In genomic region chr17:28760987-28761562, GRCh38 we compare ENCODE assay signal across 8 cellular contexts. TPM values are rescaled to one million over a fixed set of nuclear protein-coding genes. Genes with fewer than 3 reads are reported as not detected.
DNase-seq lines count a peak whose midpoint lies in the region; ATAC-seq, FAIRE-seq and TF ChIP-seq lines count a peak whose summit lies in the region.

No MANE protein-coding gene starts in this region.

- no peak for FAIRE-seq in HepG2 (lab: Jason Lieb, UNC)

- TF ChIP-seq CTCF in brain microvascular endothelial cell (IDR thresholded peaks at IDR 0.05; ENCODE audit: low read depth, low read length, missing control alignments) (no peak), HepG2 (CRISPR knock-in tag; IDR thresholded peaks at IDR 0.05) (no peak), GM20000 (IDR thresholded peaks at IDR 0.05; ENCODE audit: extremely low read depth, missing control alignments) (no peak), MM.1S (IDR thresholded peaks at IDR 0.05; ENCODE audit: low read length) (no peak)

- intact Hi-C loops in HepG2 (cut with micrococcal nuclease; ENCODE audit: unreplicated experiment): loop anchor here (5.0 kb wide), 2 partner anchors 81 to 136 kb away; partner anchors contain the start of genes FAM222B and FLOT2

- TF ChIP-seq RAD21 in HepG2 (CRISPR knock-in tag; IDR thresholded peaks at IDR 0.05): no peak

- no peaks in the 10 kb centered on the region for H3K4me1 ChIP-seq in HepG2 (ENCODE audit: insufficient read depth, low read length)
- peaks cover 12% of the 10 kb centered on the region for H3K4me1 ChIP-seq in MM.1S (ENCODE audit: low read length)

- no peaks in the 10 kb centered on the region for H3K9me2 ChIP-seq in MM.1S (replicated peaks; ENCODE audit: insufficient read depth, low read length)

- H2AFZ ChIP-seq in HepG2 (ENCODE audit: low read length) (no peak overlapping the region), MM.1S (ENCODE audit: low read length) (no peak overlapping the region)

- ATAC-seq in HepG2 (no peak), HG02571 (IDR thresholded peaks at IDR 0.05; ENCODE audit: unreplicated experiment) (no peak)

- H3F3A ChIP-seq in MM.1S (ENCODE audit: insufficient read depth, low read length): peaks cover 9% of the 10 kb centered on the region

- TF ChIP-seq EP300 in HepG2 (IDR thresholded peaks at IDR 0.05; ENCODE audit: low read depth in 2 of 2, low read length in 2 of 2): no peak
- TF ChIP-seq EP300 in HepG2 (CRISPR knock-in tag; IDR thresholded peaks at IDR 0.05; ENCODE audit: borderline replicate concordance): no peak

- no peak overlapping the region for H3K27ac ChIP-seq in brain microvascular endothelial cell
- H3K27ac ChIP-seq in HepG2 (ENCODE audit: extremely low read length, insufficient read depth, low read length): no peak overlapping the region
- H3K27ac ChIP-seq in MM.1S (ENCODE audit: low read length): no peak overlapping the region

- no peak overlapping the region for H3K4me3 ChIP-seq in brain microvascular endothelial cell (ENCODE audit: low read depth, low read length)
- no peak overlapping the region for H3K4me3 ChIP-seq in HepG2 (replicated peaks in 1 of 3; ENCODE audit: insufficient read depth in 1 of 3, low read depth in 2 of 3, low read length in 3 of 3)
- H3K4me3 ChIP-seq in MM.1S (ENCODE audit: low read length): no peak overlapping the region

- POLR2A ChIA-PET in HepG2 (lab: Yijun Ruan, JAX): interaction anchor here (1.3 kb wide), 1 partner anchor 33 kb away, joined by 3 read pairs; no protein-coding TSS in a partner anchor

- in situ Hi-C loops in brain microvascular endothelial cell (cut with HindIII; ENCODE audit: low pct_ligation_motif_present, low sequenced_read_pairs) (no loop called here), HepG2 (cut with HindIII; ENCODE audit: extremely low pct_ligation_motif_present, low pct_unique_long_range_greater_than_20kb) (loop anchor here (10.0 kb wide), 1 partner anchor 124 kb away; no protein-coding TSS in a partner anchor)

- no peak for TF ChIP-seq POLR2A in HepG2 (IDR thresholded peaks at IDR 0.05; ENCODE audit: insufficient read depth in 1 of 2, low read depth in 2 of 2, low read length in 2 of 2)

- 73% methylated on average over 7 of the region's 7 CpGs for WGBS in HepG2 (ENCODE audit: low lambda C conversion rate)

- CTCF ChIA-PET in HepG2 (lab: Yijun Ruan, JAX; ENCODE audit: low intra/inter-chr PET ratio, low total read pairs): no interaction called here

- no peak overlapping the region for H3K4me2 ChIP-seq in HepG2 (ENCODE audit: low read depth, low read length)
- H3K4me2 ChIP-seq in MM.1S (ENCODE audit: low read depth, low read length): no peak overlapping the region

- H4K20me1 ChIP-seq in HepG2 (ENCODE audit: insufficient read depth, low read length) (no peaks in the 10 kb centered on the region), MM.1S (ENCODE audit: insufficient read depth, low read length) (no peaks in the 10 kb centered on the region)

- H3K27me3 ChIP-seq in brain microvascular endothelial cell (replicated peaks) (no peaks in the 10 kb centered on the region), HepG2 (ENCODE audit: control insufficient read depth in 1 of 2, insufficient read depth in 2 of 2, low read length in 2 of 2) (no peaks in the 10 kb centered on the region), MM.1S (replicated peaks; ENCODE audit: insufficient read depth, low read length) (no peaks in the 10 kb centered on the region)

- H3K9me3 ChIP-seq in HepG2 (ENCODE audit: low read length): no peaks in the 10 kb centered on the region
- H3K9me3 ChIP-seq in MM.1S (replicated peaks; ENCODE audit: insufficient read depth, low read length): no peaks in the 10 kb centered on the region

- no peak overlapping the region for H3K9ac ChIP-seq in HepG2 (ENCODE audit: insufficient read depth, low read depth, low read length)
- no peak overlapping the region for H3K9ac ChIP-seq in MM.1S (ENCODE audit: low read length)

- no TSS peak for BruUV-seq in HepG2 (replicated peaks; lab: Mats Ljungman, UMichigan)

- DNase-seq in C1 segment of cervical spinal cord (lab: John Stamatoyannopoulos, UW) (peak in 11 of 14 donors; percentile 22 to 94 (median 56)), NCI-H1417 treated with DMSO at 0.1 percent for 48 hours (lab: John Stamatoyannopoulos, UW) (peak; percentile 23), brain microvascular endothelial cell (peak; percentile 68), HepG2 (ENCODE audit: low spot score) (no peak), GM20000 (ENCODE audit: low spot score) (no peak), MM.1S (no peak)
- DNase-seq in activated naive CD4-positive, alpha-beta T cell treated with anti-CD3 and anti-CD28 coated beads, Interleukin-2, amount 50 U/mL, for 16 hours: no peak

- peaks cover 55% of the 10 kb centered on the region for H3K36me3 ChIP-seq in brain microvascular endothelial cell (replicated peaks)
- H3K36me3 ChIP-seq in HepG2 (replicated peaks in 1 of 2; ENCODE audit: control insufficient read depth in 1 of 2, insufficient read depth in 2 of 2, low read length in 2 of 2): peaks cover 28 to 65% of the 10 kb centered on the region in 2 experiments
- H3K36me3 ChIP-seq in MM.1S (replicated peaks; ENCODE audit: insufficient read depth, low read length): no peaks in the 10 kb centered on the region

- H3K79me2 ChIP-seq in HepG2 (ENCODE audit: insufficient read depth, low read length): no peaks in the 10 kb centered on the region
- peaks cover 7% of the 10 kb centered on the region; the same call in 1 of the 2 replicates for H3K79me2 ChIP-seq in MM.1S (ENCODE audit: low read length)

RNA-seq across cellular contexts. Expression of gene TRAF4, which starts 17.3 kb away (rescaled TPM):
- total RNA-seq in HepG2 (2016; rRNA removed; fragmentation: Illumina TruSeq; extraction: Trizol): 56.6 and 89.9 TPM in 2 replicates
- total RNA-seq in HepG2 (2016; cell fraction: cytosol; rRNA removed; fragmentation: Illumina TruSeq; extraction: Trizol; ENCODE audit: low read depth): 106 and 119 TPM in 2 replicates
- 49.2 and 95.4 TPM in 2 replicates for total RNA-seq in HepG2 (2016; cell fraction: insoluble cytoplasmic fraction; rRNA removed; fragmentation: Illumina TruSeq; extraction: Trizol)
- 159 and 170 TPM in 2 replicates for total RNA-seq in HepG2 (2016; cell fraction: membrane; rRNA removed; fragmentation: Illumina TruSeq; extraction: Trizol)
- total RNA-seq in HepG2 (2016; cell fraction: nucleus; rRNA removed; fragmentation: Illumina TruSeq; extraction: Trizol): 106 and 121 TPM in 2 replicates
- polyA plus RNA-seq in HepG2 (2011; rRNA removed): 86.0 and 108 TPM in 2 replicates
- polyA plus RNA-seq in HepG2 (2011; cell fraction: cytosol; rRNA removed): 63.5 and 85.7 TPM in 2 replicates
- polyA plus RNA-seq in HepG2 (2011; cell fraction: nucleus; rRNA removed): 436 and 553 TPM in 2 replicates
- 35.8 and 50.8 TPM in 2 replicates for polyA plus RNA-seq in HepG2 (2012)
- polyA plus RNA-seq in HepG2 (2016; cell fraction: cytosol; fragmentation: Illumina TruSeq; extraction: Trizol; ENCODE audit: low read depth): 89.5 and 97.9 TPM in 2 replicates
- polyA plus RNA-seq in HepG2 (2016; cell fraction: insoluble cytoplasmic fraction; fragmentation: Illumina TruSeq; extraction: Trizol; ENCODE audit: low read depth): 56.9 and 70.9 TPM in 2 replicates
- 144 TPM in 2 replicates for polyA plus RNA-seq in HepG2 (2016; cell fraction: membrane; fragmentation: Illumina TruSeq; extraction: Trizol; ENCODE audit: low read depth)
- 269 and 270 TPM in 2 replicates for polyA plus RNA-seq in HepG2 (2016; cell fraction: nucleus; fragmentation: Illumina TruSeq; extraction: Trizol; ENCODE audit: insufficient read depth, low read depth)
- polyA minus RNA-seq in HepG2 (2011; rRNA and poly(A)+ RNA removed; ENCODE audit: low replicate concordance): 250 and 264 TPM in 2 replicates
- 43.5 and 58.9 TPM in 2 replicates for polyA minus RNA-seq in HepG2 (2011; cell fraction: cytosol; rRNA and poly(A)+ RNA removed)
- polyA minus RNA-seq in HepG2 (2011; cell fraction: nucleus; rRNA and poly(A)+ RNA removed): 197 TPM in 2 replicates

RNA-seq across cellular contexts. Expression of gene NEK8, which starts 32.5 kb away (rescaled TPM):
- 4.3 and 5.8 TPM in 2 replicates for total RNA-seq in HepG2 (2016; rRNA removed; fragmentation: Illumina TruSeq; extraction: Trizol)
- total RNA-seq in HepG2 (2016; cell fraction: cytosol; rRNA removed; fragmentation: Illumina TruSeq; extraction: Trizol; ENCODE audit: low read depth): 2.1 and 2.5 TPM in 2 replicates
- 4.6 and 5.8 TPM in 2 replicates for total RNA-seq in HepG2 (2016; cell fraction: insoluble cytoplasmic fraction; rRNA removed; fragmentation: Illumina TruSeq; extraction: Trizol)
- 2.2 and 2.8 TPM in 2 replicates for total RNA-seq in HepG2 (2016; cell fraction: membrane; rRNA removed; fragmentation: Illumina TruSeq; extraction: Trizol)
- 7.2 and 8.5 TPM in 2 replicates for total RNA-seq in HepG2 (2016; cell fraction: nucleus; rRNA removed; fragmentation: Illumina TruSeq; extraction: Trizol)
- 13.5 and 15.6 TPM in 2 replicates for polyA plus RNA-seq in HepG2 (2011; rRNA removed)
- polyA plus RNA-seq in HepG2 (2011; cell fraction: cytosol; rRNA removed): 6.9 and 8.5 TPM in 2 replicates
- polyA plus RNA-seq in HepG2 (2011; cell fraction: nucleus; rRNA removed): 30.2 and 33.0 TPM in 2 replicates
- 5.5 and 5.8 TPM in 2 replicates for polyA plus RNA-seq in HepG2 (2012)
- 0.73 and 0.88 TPM in 2 replicates for polyA plus RNA-seq in HepG2 (2016; cell fraction: cytosol; fragmentation: Illumina TruSeq; extraction: Trizol; ENCODE audit: low read depth)
- polyA plus RNA-seq in HepG2 (2016; cell fraction: insoluble cytoplasmic fraction; fragmentation: Illumina TruSeq; extraction: Trizol; ENCODE audit: low read depth): 4.8 and 5.9 TPM in 2 replicates
- polyA plus RNA-seq in HepG2 (2016; cell fraction: membrane; fragmentation: Illumina TruSeq; extraction: Trizol; ENCODE audit: low read depth): 1.9 and 2.3 TPM in 2 replicates
- polyA plus RNA-seq in HepG2 (2016; cell fraction: nucleus; fragmentation: Illumina TruSeq; extraction: Trizol; ENCODE audit: insufficient read depth, low read depth): 20.8 and 23.8 TPM in 2 replicates
- 21.9 and 30.0 TPM in 2 replicates for polyA minus RNA-seq in HepG2 (2011; rRNA and poly(A)+ RNA removed; ENCODE audit: low replicate concordance)
- polyA minus RNA-seq in HepG2 (2011; cell fraction: cytosol; rRNA and poly(A)+ RNA removed): 1.8 and 2.3 TPM in 2 replicates
- polyA minus RNA-seq in HepG2 (2011; cell fraction: nucleus; rRNA and poly(A)+ RNA removed): 18.7 and 19.6 TPM in 2 replicates

RNA-seq across cellular contexts. Expression of gene TLCD1, which starts 35.0 kb away (rescaled TPM):
- 9.6 and 19.6 TPM in 2 replicates for total RNA-seq in HepG2 (2016; rRNA removed; fragmentation: Illumina TruSeq; extraction: Trizol)
- 10.7 and 11.5 TPM in 2 replicates for total RNA-seq in HepG2 (2016; cell fraction: cytosol; rRNA removed; fragmentation: Illumina TruSeq; extraction: Trizol; ENCODE audit: low read depth)
- total RNA-seq in HepG2 (2016; cell fraction: insoluble cytoplasmic fraction; rRNA removed; fragmentation: Illumina TruSeq; extraction: Trizol): 10.3 and 16.0 TPM in 2 replicates
- 10.0 and 16.0 TPM in 2 replicates for total RNA-seq in HepG2 (2016; cell fraction: membrane; rRNA removed; fragmentation: Illumina TruSeq; extraction: Trizol)
- 9.9 and 10.3 TPM in 2 replicates for total RNA-seq in HepG2 (2016; cell fraction: nucleus; rRNA removed; fragmentation: Illumina TruSeq; extraction: Trizol)
- polyA plus RNA-seq in HepG2 (2011; rRNA removed): 14.9 and 18.1 TPM in 2 replicates
- 20.9 and 25.5 TPM in 2 replicates for polyA plus RNA-seq in HepG2 (2011; cell fraction: cytosol; rRNA removed)
- polyA plus RNA-seq in HepG2 (2011; cell fraction: nucleus; rRNA removed): 6.9 and 8.8 TPM in 2 replicates
- 10.5 and 12.7 TPM in 2 replicates for polyA plus RNA-seq in HepG2 (2012)
- 11.3 and 18.1 TPM in 2 replicates for polyA plus RNA-seq in HepG2 (2016; cell fraction: cytosol; fragmentation: Illumina TruSeq; extraction: Trizol; ENCODE audit: low read depth)
- polyA plus RNA-seq in HepG2 (2016; cell fraction: insoluble cytoplasmic fraction; fragmentation: Illumina TruSeq; extraction: Trizol; ENCODE audit: low read depth): 10.2 and 11.3 TPM in 2 replicates
- polyA plus RNA-seq in HepG2 (2016; cell fraction: membrane; fragmentation: Illumina TruSeq; extraction: Trizol; ENCODE audit: low read depth): 11.2 and 17.1 TPM in 2 replicates
- 24.7 and 27.8 TPM in 2 replicates for polyA plus RNA-seq in HepG2 (2016; cell fraction: nucleus; fragmentation: Illumina TruSeq; extraction: Trizol; ENCODE audit: insufficient read depth, low read depth)
- polyA minus RNA-seq in HepG2 (2011; rRNA and poly(A)+ RNA removed; ENCODE audit: low replicate concordance): 20.6 and 67.0 TPM in 2 replicates
- polyA minus RNA-seq in HepG2 (2011; cell fraction: cytosol; rRNA and poly(A)+ RNA removed): 5.7 and 8.6 TPM in 2 replicates
- polyA minus RNA-seq in HepG2 (2011; cell fraction: nucleus; rRNA and poly(A)+ RNA removed): 6.7 TPM in 2 replicates

RNA-seq across cellular contexts. Expression of gene RPL23A, which starts 41.3 kb away (rescaled TPM):
- total RNA-seq in HepG2 (2016; rRNA removed; fragmentation: Illumina TruSeq; extraction: Trizol): 1,771 and 1,936 TPM in 2 replicates
- total RNA-seq in HepG2 (2016; cell fraction: cytosol; rRNA removed; fragmentation: Illumina TruSeq; extraction: Trizol; ENCODE audit: low read depth): 2,822 and 3,167 TPM in 2 replicates
- total RNA-seq in HepG2 (2016; cell fraction: insoluble cytoplasmic fraction; rRNA removed; fragmentation: Illumina TruSeq; extraction: Trizol): 1,674 and 1,907 TPM in 2 replicates
- total RNA-seq in HepG2 (2016; cell fraction: membrane; rRNA removed; fragmentation: Illumina TruSeq; extraction: Trizol): 3,777 and 4,030 TPM in 2 replicates
- 614 and 698 TPM in 2 replicates for total RNA-seq in HepG2 (2016; cell fraction: nucleus; rRNA removed; fragmentation: Illumina TruSeq; extraction: Trizol)
- polyA plus RNA-seq in HepG2 (2011; rRNA removed): 1,550 and 1,876 TPM in 2 replicates
- 799 and 1,152 TPM in 2 replicates for polyA plus RNA-seq in HepG2 (2011; cell fraction: cytosol; rRNA removed)
- 254 and 402 TPM in 2 replicates for polyA plus RNA-seq in HepG2 (2011; cell fraction: nucleus; rRNA removed)
- polyA plus RNA-seq in HepG2 (2012): 2,570 and 3,235 TPM in 2 replicates
- polyA plus RNA-seq in HepG2 (2016; cell fraction: cytosol; fragmentation: Illumina TruSeq; extraction: Trizol; ENCODE audit: low read depth): 2,876 and 3,535 TPM in 2 replicates
- polyA plus RNA-seq in HepG2 (2016; cell fraction: insoluble cytoplasmic fraction; fragmentation: Illumina TruSeq; extraction: Trizol; ENCODE audit: low read depth): 1,761 and 1,897 TPM in 2 replicates
- polyA plus RNA-seq in HepG2 (2016; cell fraction: membrane; fragmentation: Illumina TruSeq; extraction: Trizol; ENCODE audit: low read depth): 3,540 and 3,833 TPM in 2 replicates
- polyA plus RNA-seq in HepG2 (2016; cell fraction: nucleus; fragmentation: Illumina TruSeq; extraction: Trizol; ENCODE audit: insufficient read depth, low read depth): 1,018 and 1,064 TPM in 2 replicates
- polyA minus RNA-seq in HepG2 (2011; rRNA and poly(A)+ RNA removed; ENCODE audit: low replicate concordance): 414 and 1,016 TPM in 2 replicates
- 538 and 592 TPM in 2 replicates for polyA minus RNA-seq in HepG2 (2011; cell fraction: cytosol; rRNA and poly(A)+ RNA removed)
- 303 and 433 TPM in 2 replicates for polyA minus RNA-seq in HepG2 (2011; cell fraction: nucleus; rRNA and poly(A)+ RNA removed)

RNA-seq across cellular contexts. Expression of gene RAB34, which starts 43.4 kb away (rescaled TPM):
- total RNA-seq in HepG2 (2016; rRNA removed; fragmentation: Illumina TruSeq; extraction: Trizol): 0.49 TPM in 1 of 2 replicates, not detected in the other
- total RNA-seq in HepG2 (2016; cell fraction: cytosol; rRNA removed; fragmentation: Illumina TruSeq; extraction: Trizol; ENCODE audit: low read depth): not detected in 2 replicates
- total RNA-seq in HepG2 (2016; cell fraction: insoluble cytoplasmic fraction; rRNA removed; fragmentation: Illumina TruSeq; extraction: Trizol): 0.17 TPM in 1 of 2 replicates, not detected in the other
- total RNA-seq in HepG2 (2016; cell fraction: membrane; rRNA removed; fragmentation: Illumina TruSeq; extraction: Trizol): 0.41 TPM in 1 of 2 replicates, not detected in the other
- not detected in 2 replicates for total RNA-seq in HepG2 (2016; cell fraction: nucleus; rRNA removed; fragmentation: Illumina TruSeq; extraction: Trizol)
- not detected in 2 replicates for polyA plus RNA-seq in HepG2 (2011; rRNA removed)
- polyA plus RNA-seq in HepG2 (2011; cell fraction: cytosol; rRNA removed): 0.16 and 0.24 TPM in 2 replicates
- 0.31 and 0.50 TPM in 2 replicates for polyA plus RNA-seq in HepG2 (2011; cell fraction: nucleus; rRNA removed)
- polyA plus RNA-seq in HepG2 (2012): not detected in 2 replicates
- polyA plus RNA-seq in HepG2 (2016; cell fraction: cytosol; fragmentation: Illumina TruSeq; extraction: Trizol; ENCODE audit: low read depth): not detected in 2 replicates
- polyA plus RNA-seq in HepG2 (2016; cell fraction: insoluble cytoplasmic fraction; fragmentation: Illumina TruSeq; extraction: Trizol; ENCODE audit: low read depth): 0.43 TPM in 1 of 2 replicates, not detected in the other
- not detected in 2 replicates for polyA plus RNA-seq in HepG2 (2016; cell fraction: membrane; fragmentation: Illumina TruSeq; extraction: Trizol; ENCODE audit: low read depth)
- 1.2 TPM in 1 of 2 replicates, not detected in the other for polyA plus RNA-seq in HepG2 (2016; cell fraction: nucleus; fragmentation: Illumina TruSeq; extraction: Trizol; ENCODE audit: insufficient read depth, low read depth)
- 0.36 and 236 TPM in 2 replicates for polyA minus RNA-seq in HepG2 (2011; rRNA and poly(A)+ RNA removed; ENCODE audit: low replicate concordance)
- polyA minus RNA-seq in HepG2 (2011; cell fraction: cytosol; rRNA and poly(A)+ RNA removed): 1.6 and 2.4 TPM in 2 replicates
- polyA minus RNA-seq in HepG2 (2011; cell fraction: nucleus; rRNA and poly(A)+ RNA removed): 0.52 and 0.62 TPM in 2 replicates

Comparison
In these comparisons a context has a peak if more than half of its experiments do, and no peak if none do; other contexts are left out.
1. DNase-seq: peak in C1 segment of cervical spinal cord (11 of 14), NCI-H1417 treated with DMSO at 0.1 percent for 48 hours (single experiment) and brain microvascular endothelial cell (single experiment); none in HepG2 (single experiment), activated naive CD4-positive, alpha-beta T cell treated with anti-CD3 and anti-CD28 coated beads, Interleukin-2, amount 50 U/mL, for 16 hours (single experiment), GM20000 (single experiment) and MM.1S (single experiment).